Comparison of ENCODE assay signal across 11 cellular contexts in genomic region chr4:152572417-152573086, GRCh38. TPM values are rescaled to one million over a fixed set of nuclear protein-coding genes. Genes with fewer than 3 reads are reported as not detected.
DNase-seq lines count a peak whose midpoint lies in the region; ATAC-seq and TF ChIP-seq lines count a peak whose summit lies in the region.
"Had no signal": no experiment of that assay in that cellular context is flagged by ENCODE, and none has a peak within 500 bp of the region (broad histone marks: within the 10 kb centered on the region; RNA-seq: fewer than 3 reads in every experiment).

No MANE protein-coding gene starts in this region.

- intact Hi-C loops in adrenal gland (cut with DNase I), result no loop called here
- intact Hi-C loops in testis (cut with DNase I; ENCODE audit: low total_unique reads), result no loop called here

- H3K9me3 ChIP-seq in adrenal gland (replicated peaks in 1 of 3) (no peaks in the 10 kb centered on the region), testis (no peaks in the 10 kb centered on the region)

- H3K36me3 ChIP-seq in adrenal gland (replicated peaks in 1 of 2), result no peaks in the 10 kb centered on the region
- H3K36me3 ChIP-seq in testis (ENCODE audit: low read depth, missing control alignments), result no peaks in the 10 kb centered on the region
- H3K36me3 ChIP-seq: cardiac muscle cell had no signal

- peak overlapping the region in 1 of 5 donors; percentile 25 for H3K27ac ChIP-seq in adrenal gland
- no peak overlapping the region for H3K27ac ChIP-seq in testis
- H3K27ac ChIP-seq: cardiac muscle cell had no signal

- no peaks in the 10 kb centered on the region for H3K27me3 Mint-ChIP-seq in activated T-cell treated with anti-CD3 and anti-CD28 coated beads, Interleukin-2, amount 50 U/mL, for 4 hours (ENCODE audit: low read depth)

- H3K27me3 ChIP-seq in adrenal gland, result no peaks in the 10 kb centered on the region
- H3K27me3 ChIP-seq in testis, result no peaks in the 10 kb centered on the region
- H3K27me3 ChIP-seq: cardiac muscle cell had no signal

- H3K4me1 ChIP-seq in adrenal gland (replicated peaks in 1 of 2) (no peaks in the 10 kb centered on the region), testis (no peaks in the 10 kb centered on the region)

- peak; percentile 86 for ATAC-seq in GM19351 (IDR thresholded peaks at IDR 0.05; ENCODE audit: unreplicated experiment)
- peak; percentile 62 for ATAC-seq in HG03354 (IDR thresholded peaks at IDR 0.05; ENCODE audit: poor library complexity, severe bottlenecking, unreplicated experiment)
- ATAC-seq in activated T-cell treated with anti-CD3 and anti-CD28 coated beads, Interleukin-2, amount 50 U/mL, for 4 hours, result no peak
- ATAC-seq: activated CD8-positive, alpha-beta T cell treated with anti-CD3 and anti-CD28 coated beads, Interleukin-2, amount 10 ng/mL, durations not matched to agents 7 days and 5 days had no signal

- H3K4me1 Mint-ChIP-seq in activated T-cell treated with anti-CD3 and anti-CD28 coated beads, Interleukin-2, amount 50 U/mL, for 4 hours (ENCODE audit: low read depth), result no peaks in the 10 kb centered on the region

- TF ChIP-seq POLR2A in adrenal gland (IDR thresholded peaks at IDR 0.05), result no peak
- no peak for TF ChIP-seq POLR2A in testis (IDR thresholded peaks at IDR 0.05)

- no peaks in the 10 kb centered on the region for H3K36me3 Mint-ChIP-seq in activated T-cell treated with anti-CD3 and anti-CD28 coated beads, Interleukin-2, amount 50 U/mL, for 4 hours (ENCODE audit: insufficient read depth)

- H3K4me3 ChIP-seq in adrenal gland (peak overlapping the region in 1 of 4 donors; percentile 26), testis (no peak overlapping the region)
- H3K4me3 ChIP-seq: cardiac muscle cell had no signal

- H3K9me3 Mint-ChIP-seq in activated T-cell treated with anti-CD3 and anti-CD28 coated beads, Interleukin-2, amount 50 U/mL, for 4 hours, result no peaks in the 10 kb centered on the region
- H3K9me3 Mint-ChIP-seq: neural crest cell had no signal

- peak in 4 of 7 donors; percentile 25 to 60 (median 26) for DNase-seq in adrenal gland
- peak; percentile 26 for DNase-seq in non-pigmented ciliary epithelial cell (ENCODE audit: low read depth)
- no peak for DNase-seq in OCI-M2 (lab: John Stamatoyannopoulos, UW; ENCODE audit: unreplicated experiment)
- no peak for DNase-seq in activated T-cell treated with anti-CD3 and anti-CD28 coated beads, Interleukin-2, amount 50 U/mL, for 4 hours
- no peak for DNase-seq in testis
- no peak for DNase-seq in NCI-H510A treated with DMSO at 0.1 percent for 48 hours (lab: John Stamatoyannopoulos, UW)
- DNase-seq: activated CD8-positive, alpha-beta T cell treated with anti-CD3 and anti-CD28 coated beads, Interleukin-2, amount 10 ng/mL, durations not matched to agents 7 days and 5 days had no signal

- 47 to 53% (median 49%) methylated on average over 9 of the region's 9 CpGs for WGBS in adrenal gland, 4 donors
- 75 to 77% methylated on average over 9 of the region's 9 CpGs for WGBS in testis, 2 donors

- no peak for TF ChIP-seq CTCF in adrenal gland (IDR thresholded peaks at IDR 0.05)
- TF ChIP-seq CTCF in testis (IDR thresholded peaks at IDR 0.05), result no peak

- H3K4me3 Mint-ChIP-seq in activated T-cell treated with anti-CD3 and anti-CD28 coated beads, Interleukin-2, amount 50 U/mL, for 4 hours, result no peak overlapping the region
- H3K4me3 Mint-ChIP-seq: activated CD8-positive, alpha-beta T cell treated with anti-CD3 and anti-CD28 coated beads, Interleukin-2, amount 10 ng/mL, durations not matched to agents 7 days and 5 days; neural crest cell had no signal

RNA-seq across cellular contexts. Expression of gene FBXW7, which starts 36.7 kb away (rescaled TPM):
- total RNA-seq in adrenal gland (10 to 100 TPM; 23.6 to 46.1 (median 31.5) TPM), testis (10 to 100 TPM; 55.4 to 68.5 TPM)
- polyA plus RNA-seq in adrenal gland (10 to 100 TPM; 17.6 to 27.0 (median 19.1) TPM), testis (ENCODE audit: insufficient read depth, low read depth, low replicate concordance) (44.8 TPM)
- 10 to 100 TPM; 38.8 to 41.4 (median 39.1) TPM for total RNA-seq in activated T-cell treated with anti-CD3 and anti-CD28 coated beads, Interleukin-2, amount 50 U/mL, for 4 hours

Comparison
In these comparisons a context has a peak if more than half of its experiments do, and no peak if none do; other contexts are left out.
1. ATAC-seq: peak in GM19351 (single experiment) and HG03354 (single experiment); none in activated T-cell treated with anti-CD3 and anti-CD28 coated beads, Interleukin-2, amount 50 U/mL, for 4 hours (0 of 2).
2. DNase-seq: peak in adrenal gland (4 of 7) and non-pigmented ciliary epithelial cell (single experiment); none in OCI-M2 (single experiment), activated T-cell treated with anti-CD3 and anti-CD28 coated beads, Interleukin-2, amount 50 U/mL, for 4 hours (single experiment), testis (single experiment) and NCI-H510A treated with DMSO at 0.1 percent for 48 hours (single experiment).